Comparison of ENCODE assay signal across 25 cellular contexts in genomic region chr17:63975541-63976092, GRCh38. TPM values are rescaled to one million over a fixed set of nuclear protein-coding genes. Genes with fewer than 3 reads are reported as not detected.
DNase-seq lines count a peak whose midpoint lies in the region; ATAC-seq and TF ChIP-seq lines count a peak whose summit lies in the region.
"Had no signal": no experiment of that assay in that cellular context is flagged by ENCODE, and none has a peak within 500 bp of the region (broad histone marks: within the 10 kb centered on the region; RNA-seq: fewer than 3 reads in every experiment).

No MANE protein-coding gene starts in this region.

- H3K27me3 ChIP-seq in PC-3 (ENCODE audit: low read length): no peaks in the 10 kb centered on the region
- H3K27me3 ChIP-seq in osteoblast (ENCODE audit: insufficient read depth, low read length): peaks cover 3% of the 10 kb centered on the region

- no peaks in the 10 kb centered on the region for H3F3A ChIP-seq in PC-3 (ENCODE audit: low read length, unreplicated experiment)

- TF ChIP-seq CTCF in PC-3 (conservative IDR thresholded peaks at IDR 0.05; ENCODE audit: low read depth, low read length) (no peak), osteoblast (IDR thresholded peaks at IDR 0.05; ENCODE audit: extremely low read depth, low read depth, low read length) (no peak)

- DNase-seq in Right ventricle myocardium inferior (ENCODE audit: missing footprints): peak; percentile 11
- DNase-seq in Right ventricle myocardium superior: no peak
- DNase-seq in PC-3: no peak
- DNase-seq in osteoblast (ENCODE audit: insufficient read length, low spot score, missing footprints): peak; percentile 48
- DNase-seq in amygdala (lab: John Stamatoyannopoulos, UW): no peak
- no peak for DNase-seq in SW480 (ENCODE audit: low spot score)
- DNase-seq in NCI-H748 (lab: John Stamatoyannopoulos, UW; ENCODE audit: unreplicated experiment): no peak
- DNase-seq: Caco-2; CD4-positive, alpha-beta memory T cell; DMS 273 treated with DMSO at 0.1 percent for 48 hours; DMS79 treated with DMSO at 0.1 percent for 48 hours; GM23248; H9; KG1; NCI-H1092 treated with DMSO at 0.1 percent for 48 hours; NCI-H1436 treated with DMSO at 0.1 percent for 48 hours; NCI-H1930; NCI-H226; NCI-H510A treated with DMSO at 0.1 percent for 48 hours; NCI-H774; NK-92 treated with Interleukin-12 subunit alpha and Interleukin-12 subunit beta, amount 100 ng/mL, for 24 hours; SHP77 had no signal

- CTCF ChIA-PET in PC-3 (lab: Charles Lee): interaction anchor here (0.5 to 0.6 kb wide), 2 partner anchors 11 to 53 kb away, joined by 3 to 4 read pairs; no protein-coding TSS in a partner anchor

- H3K9me3 ChIP-seq in PC-3 (ENCODE audit: low read length) (no peaks in the 10 kb centered on the region), osteoblast (ENCODE audit: low read depth, low read length) (no peaks in the 10 kb centered on the region)

- ATAC-seq in Right ventricle myocardium inferior: no peak
- no peak for ATAC-seq in Right ventricle myocardium superior (ENCODE audit: poor library complexity)
- ATAC-seq in PC-3: no peak

- H3K36me3 ChIP-seq in PC-3 (ENCODE audit: low read depth, low read length): no peaks in the 10 kb centered on the region
- no peaks in the 10 kb centered on the region for H3K36me3 ChIP-seq in osteoblast (ENCODE audit: insufficient read depth, low read length)

- intact Hi-C loops in Right ventricle myocardium inferior (cut with DNase I) (no loop called here), Right ventricle myocardium superior (cut with DNase I) (no loop called here), PC-3 (cut with micrococcal nuclease) (no loop called here)

- H2AFZ ChIP-seq in PC-3 (ENCODE audit: low read length) (no peak overlapping the region), osteoblast (ENCODE audit: low read length) (no peak overlapping the region)
- H2AFZ ChIP-seq: GM23248 had no signal

- H3K4me3 ChIP-seq in PC-3 (ENCODE audit: low read length): no peak overlapping the region
- no peak overlapping the region for H3K4me3 ChIP-seq in osteoblast (ENCODE audit: insufficient read depth, low read length)
- H3K4me3 ChIP-seq: GM23248 had no signal

- BruUV-seq in PC-3 (replicated peaks; lab: Mats Ljungman, UMichigan): no TSS peak

- peaks cover 29% of the 10 kb centered on the region for H3K4me1 ChIP-seq in PC-3 (ENCODE audit: insufficient read depth, low read length)
- peaks cover 13% of the 10 kb centered on the region for H3K4me1 ChIP-seq in osteoblast (ENCODE audit: insufficient read depth, low read length)
- H3K4me1 ChIP-seq: Caco-2 had no signal

- H3K27ac ChIP-seq in PC-3 (ENCODE audit: low read length) (no peak overlapping the region), osteoblast (ENCODE audit: low read depth, low read length) (no peak overlapping the region)
- H3K27ac ChIP-seq: HL-60 had no signal

- H3K9ac ChIP-seq in PC-3 (ENCODE audit: low read length): no peak overlapping the region
- H3K9ac ChIP-seq: GM23248 had no signal

- H3K79me2 ChIP-seq in PC-3 (ENCODE audit: low read length) (no peaks in the 10 kb centered on the region), osteoblast (ENCODE audit: insufficient read depth, low read length) (no peaks in the 10 kb centered on the region)

- no peaks in the 10 kb centered on the region for H3K9me2 ChIP-seq in PC-3 (replicated peaks; ENCODE audit: low read length)

- H4K20me1 ChIP-seq in PC-3 (ENCODE audit: low read length) (no peaks in the 10 kb centered on the region), osteoblast (ENCODE audit: insufficient read depth, low read length) (peaks cover 3% of the 10 kb centered on the region)

- H3K4me2 ChIP-seq in PC-3 (ENCODE audit: low read length) (0 out of 2 replicates have a peak overlapping the region, but pooled peaks have one; percentile 91), osteoblast (ENCODE audit: insufficient read depth, low read length) (no peak overlapping the region)

- POLR2A ChIA-PET in PC-3 (lab: Charles Lee; ENCODE audit: unreplicated experiment): no interaction called here

RNA-seq across cellular contexts. Expression of gene SCN4A, which starts 2.9 kb away (rescaled TPM):
- 0.32 TPM for total RNA-seq in Right ventricle myocardium inferior
- 0.56 TPM for total RNA-seq in Right ventricle myocardium superior
- total RNA-seq in PC-3 (2014; rRNA removed): 0.06 TPM in 1 of 2 replicates, not detected in the other
- under 0.01 TPM in 1 of 2 replicates, not detected in the other for total RNA-seq in osteoblast
- total RNA-seq: Caco-2, GM23248, HT-29 had no signal

RNA-seq across cellular contexts. Expression of gene PRR29, which starts 22.5 kb away (rescaled TPM):
- 0.51 TPM for total RNA-seq in Right ventricle myocardium inferior
- total RNA-seq in Right ventricle myocardium superior: 0.30 TPM
- total RNA-seq in PC-3 (2014; rRNA removed): 0.77 and 1.2 TPM in 2 replicates
- 0.36 and 0.88 TPM in 2 replicates for total RNA-seq in osteoblast
- total RNA-seq: Caco-2, GM23248 had no signal

RNA-seq across cellular contexts. Expression of gene CD79B, which starts 43.5 kb away (rescaled TPM):
- total RNA-seq in Right ventricle myocardium inferior (6.9 TPM), Right ventricle myocardium superior (8.9 TPM), PC-3 (2014; rRNA removed) (not detected in 2 replicates), osteoblast (0.36 and 0.59 TPM in 2 replicates)
- total RNA-seq: Caco-2, GM23248, HepG2, HT-29 had no signal

RNA-seq across cellular contexts. Expression of gene ICAM2, which starts 44.8 kb away (rescaled TPM):
- total RNA-seq in Right ventricle myocardium inferior: 38.0 TPM
- 31.9 TPM for total RNA-seq in Right ventricle myocardium superior
- total RNA-seq in PC-3 (2014; rRNA removed): not detected in 2 replicates
- 6.5 and 8.5 TPM in 2 replicates for total RNA-seq in osteoblast

RNA-seq across cellular contexts. Expression of gene GH1, which starts 57.0 kb away (rescaled TPM):
- total RNA-seq in Right ventricle myocardium inferior: not detected
- total RNA-seq in Right ventricle myocardium superior: not detected
- not detected in 2 replicates for total RNA-seq in PC-3 (2014; rRNA removed)
- not detected in 2 replicates for total RNA-seq in osteoblast
- total RNA-seq: Caco-2; CD4-positive, alpha-beta memory T cell; GM23248; H9; HepG2; HT-29 had no signal

Comparison
In these comparisons a context has a peak if more than half of its experiments do, and no peak if none do; other contexts are left out.
1. DNase-seq: peak in Right ventricle myocardium inferior (single experiment) and osteoblast (single experiment); none in Right ventricle myocardium superior (single experiment), PC-3 (single experiment), amygdala (0 of 56), SW480 (single experiment) and NCI-H748 (single experiment).